In genomic region chr7:27901028-27901760, GRCh38 we compare ENCODE assay signal across 8 cellular contexts.
DNase-seq lines count a peak whose midpoint lies in the region; ATAC-seq and TF ChIP-seq lines count a peak whose summit lies in the region.

No MANE protein-coding gene starts in this region.

- H3K4me1 Mint-ChIP-seq in activated naive CD4-positive, alpha-beta T cell treated with anti-CD3 and anti-CD28 coated beads for 36 hours (ENCODE audit: low read depth) = peaks cover 30% of the 10 kb centered on the region

- WGBS in right lobe of liver (ENCODE audit: insufficient coverage, low coverage, low lambda C conversion rate, missing lambda C conversion rate) = 29% methylated on average over 5 of the region's 5 CpGs

- H3K36me3 Mint-ChIP-seq in activated naive CD4-positive, alpha-beta T cell treated with anti-CD3 and anti-CD28 coated beads for 36 hours (ENCODE audit: low read depth) = no peaks in the 10 kb centered on the region

- CTCF ChIA-PET in activated naive CD4-positive, alpha-beta T cell treated with anti-CD3 and anti-CD28 coated beads for 36 hours (lab: Charles Lee) = no interaction called here

- H3K9me3 Mint-ChIP-seq in activated naive CD4-positive, alpha-beta T cell treated with anti-CD3 and anti-CD28 coated beads for 36 hours = no peaks in the 10 kb centered on the region

- H3K4me3 Mint-ChIP-seq in activated naive CD4-positive, alpha-beta T cell treated with anti-CD3 and anti-CD28 coated beads for 36 hours = no peak overlapping the region

- ATAC-seq in GM19468 (IDR thresholded peaks at IDR 0.05; ENCODE audit: extremely low read depth, unreplicated experiment) = peak; percentile 64
- peak; percentile 84 for ATAC-seq in HG03565 (IDR thresholded peaks at IDR 0.05; ENCODE audit: unreplicated experiment)
- peak; percentile 20 to 31 (median 26) for ATAC-seq in right lobe of liver

- H3K9me3 ChIP-seq in right lobe of liver = no peaks in the 10 kb centered on the region

- DNase-seq in EL = peak; percentile 62
- DNase-seq in activated naive CD4-positive, alpha-beta T cell treated with anti-CD3 and anti-CD28 coated beads for 36 hours = peak; percentile 51
- no peak for DNase-seq in right lobe of liver
- no peak for DNase-seq in mesenteric fat pad (ENCODE audit: low spot score)
- no peak for DNase-seq in NCI-H510A treated with DMSO at 0.1 percent for 48 hours (lab: John Stamatoyannopoulos, UW)
- no peak for DNase-seq in hippocampal formation (lab: John Stamatoyannopoulos, UW)

- peaks cover 0 to 28% (median 0%) of the 10 kb centered on the region in 4 donors for H3K4me1 ChIP-seq in right lobe of liver

- H3K27ac Mint-ChIP-seq in activated naive CD4-positive, alpha-beta T cell treated with anti-CD3 and anti-CD28 coated beads for 36 hours = no peak overlapping the region

- no peaks in the 10 kb centered on the region for H3K27me3 Mint-ChIP-seq in activated naive CD4-positive, alpha-beta T cell treated with anti-CD3 and anti-CD28 coated beads for 36 hours (ENCODE audit: low read depth)

- TF ChIP-seq CTCF in right lobe of liver (IDR thresholded peaks at IDR 0.05) = no peak

- H3K36me3 ChIP-seq in right lobe of liver = no peaks in the 10 kb centered on the region

- H3K27ac ChIP-seq in right lobe of liver = peak overlapping the region; percentile 9 to 78 (median 59)

- no peaks in the 10 kb centered on the region for H3K27me3 ChIP-seq in right lobe of liver

- intact Hi-C loops in activated naive CD4-positive, alpha-beta T cell treated with anti-CD3 and anti-CD28 coated beads for 36 hours (cut with micrococcal nuclease) = loop anchor here (1.0 to 2.0 kb wide), 5 partner anchors 20 to 254 kb away; no protein-coding TSS in a partner anchor
- intact Hi-C loops in right lobe of liver (cut with DNase I) = no loop called here

- peak overlapping the region in 1 of 3 donors; percentile 2 for H3K4me3 ChIP-seq in right lobe of liver

- no peak for TF ChIP-seq POLR2A in right lobe of liver (IDR thresholded peaks at IDR 0.05)

Comparison
In these comparisons a context has a peak if more than half of its experiments do, and no peak if none do; other contexts are left out.
1. DNase-seq: peak in EL (single experiment) and activated naive CD4-positive, alpha-beta T cell treated with anti-CD3 and anti-CD28 coated beads for 36 hours (single experiment); none in right lobe of liver (0 of 3), mesenteric fat pad (single experiment), NCI-H510A treated with DMSO at 0.1 percent for 48 hours (single experiment) and hippocampal formation (0 of 2).
2. ATAC-seq: peak in every context shown above with its lines; median percentile 84 in HG03565; 64 in GM19468; 26 in right lobe of liver.